In genomic region chr11:5684627-5685362, GRCh38 we compare ENCODE assay signal across 1 cellular context.
TF ChIP-seq lines count a peak whose summit lies in the region.

Gene TRIM5 (minus strand): TSS chr11:5685074. CDS start chr11:5680177, 4,897 bp downstream.

TF ChIP-seq in GM12878, 131 proteins besides CTCF, POLR2A, EP300 and RAD21 (continued from another document):
- no peak for TF ChIP-seq USF1 (IDR thresholded peaks at IDR 0.05; ENCODE audit: borderline replicate concordance, extremely low read length, insufficient read depth, low read depth, low read length)
- no peak for TF ChIP-seq NR2F1 (conservative IDR thresholded peaks at IDR 0.05)
- peak; percentile 95 for TF ChIP-seq EED (IDR thresholded peaks at IDR 0.05; ENCODE audit: low read depth)
- TF ChIP-seq RFX5 (IDR thresholded peaks at IDR 0.05; ENCODE audit: low read depth, low read length), result peak; percentile 71
- TF ChIP-seq ATF2 (IDR thresholded peaks at IDR 0.05; ENCODE audit: low read length), result 0 out of 2 replicates have a peak, but pooled peaks have one; percentile 12
- no peak for TF ChIP-seq CHD1 (IDR thresholded peaks at IDR 0.05; ENCODE audit: low read depth, low read length)
- 0 out of 2 replicates have a peak, but pooled peaks have one; percentile 13 for TF ChIP-seq CHD2 (IDR thresholded peaks at IDR 0.05; ENCODE audit: borderline replicate concordance, low read depth, low read length)
- no peak for TF ChIP-seq IRF5 (IDR thresholded peaks at IDR 0.05; ENCODE audit: borderline replicate concordance)
- TF ChIP-seq BHLHE40 (IDR thresholded peaks at IDR 0.05; ENCODE audit: borderline replicate concordance in 1 of 2, low read depth in 2 of 2, low read length in 1 of 2), result peak; percentile 62 to 63; a peak in 2 of 4 replicates
- peak; percentile 53 for TF ChIP-seq MEF2B (IDR thresholded peaks at IDR 0.05; ENCODE audit: partially characterized antibody, poor library complexity, severe bottlenecking)
- TF ChIP-seq TARDBP (IDR thresholded peaks at IDR 0.05; ENCODE audit: borderline replicate concordance), result 0 out of 2 replicates have a peak, but pooled peaks have one; percentile 28
- TF ChIP-seq HCFC1 (IDR thresholded peaks at IDR 0.05; ENCODE audit: low read length), result no peak
- peak; percentile 66 for TF ChIP-seq CREM (IDR thresholded peaks at IDR 0.05; ENCODE audit: low read depth)
- TF ChIP-seq KLF5 (IDR thresholded peaks at IDR 0.05; ENCODE audit: partially characterized antibody), result peak; percentile 66
- TF ChIP-seq SRF (IDR thresholded peaks at IDR 0.05; ENCODE audit: low read depth in 2 of 2, low read length in 2 of 2), result no peak
TF ChIP-seq in GM12878: peak in this region for 52.
